ENCODE assay signal across 8 cellular contexts in genomic region chr1:3796215-3797193, GRCh38. TPM values are rescaled to one million over a fixed set of nuclear protein-coding genes. Genes with fewer than 3 reads are reported as not detected.
DNase-seq lines count a peak whose midpoint lies in the region; ATAC-seq and TF ChIP-seq lines count a peak whose summit lies in the region.

Gene LRRC47 (minus strand): TSS chr1:3796498. CDS start chr1:3796476, 22 bp downstream.

- H3K9me3 Mint-ChIP-seq in type B pancreatic cell: no peaks in the 10 kb centered on the region

- no peaks in the 10 kb centered on the region for H3K36me3 Mint-ChIP-seq in type B pancreatic cell

- H3K36me3 ChIP-seq in adrenal gland (replicated peaks in 1 of 2) (no peaks in the 10 kb centered on the region), heart left ventricle (peaks cover 0 to 14% (median 0%) of the 10 kb centered on the region in 9 donors)

- no peak for TF ChIP-seq CTCF in GM12875 (IDR thresholded peaks at IDR 0.05; ENCODE audit: borderline replicate concordance, insufficient read depth, low read depth, low read length)
- TF ChIP-seq CTCF in adrenal gland (IDR thresholded peaks at IDR 0.05): peak in 3 of 6 experiments; percentile 2 to 16 (median 11)
- TF ChIP-seq CTCF in heart left ventricle (IDR thresholded peaks at IDR 0.05): peak in 4 of 12 donors; percentile 10 to 39 (median 24)
- TF ChIP-seq CTCF in type B pancreatic cell (conservative IDR thresholded peaks at IDR 0.05): peak; percentile 16

- 4 to 10% (median 6%) methylated on average over 29 to 63 of the region's 63 CpGs for WGBS in adrenal gland, 4 donors
- 4 to 7% (median 5%) methylated on average over 52 to 63 of the region's 63 CpGs for WGBS in heart left ventricle, 4 donors

- peak; percentile 44 to 79 for TF ChIP-seq POLR2A in adrenal gland (IDR thresholded peaks at IDR 0.05)
- TF ChIP-seq POLR2A in heart left ventricle (IDR thresholded peaks at IDR 0.05): peak in 1 of 2 donors; percentile 84

- H3K4me3 Mint-ChIP-seq in type B pancreatic cell: peak within 1 kb of the TSS; percentile 97

- H3K27me3 Mint-ChIP-seq in type B pancreatic cell: peaks cover 10% of the 10 kb centered on the region

- H3K27ac Mint-ChIP-seq in type B pancreatic cell: peak within 1 kb of the TSS; percentile 88

- peaks cover 24% of the 10 kb centered on the region for H3K4me1 Mint-ChIP-seq in type B pancreatic cell (ENCODE audit: unreplicated experiment)

- H3K9me3 ChIP-seq in adrenal gland (replicated peaks in 1 of 3) (no peaks in the 10 kb centered on the region), heart left ventricle (no peaks in the 10 kb centered on the region)

- intact Hi-C loops in T-helper 1 cell treated with Interleukin-12 subunit alpha and Interleukin-12 subunit beta and Interleukin-4 antibody, amounts not matched to agents 30 ng/mL and 1 ng/mL, for 36 hours (cut with micrococcal nuclease): loop anchor here (1.0 kb wide), 7 partner anchors 20 to 172 kb away; partner anchors contain the start of genes C1orf174, CEP104, DFFB and SMIM1
- intact Hi-C loops in adrenal gland (cut with DNase I): loop anchor here in 1 of 2 donors (10.0 kb wide), 1 partner anchor 52 kb away; no protein-coding TSS in a partner anchor
- intact Hi-C loops in heart left ventricle (cut with DNase I): no loop called here
- intact Hi-C loops in posterior cingulate gyrus (cut with DNase I): no loop called here

- DNase-seq in NCI-H1417 (lab: John Stamatoyannopoulos, UW) (peak; percentile 78 to 93 (median 89)), adrenal gland (peak; percentile 93 to 96 (median 95)), heart left ventricle (peak; percentile 94 to 97 (median 96)), posterior cingulate gyrus (peak; percentile 92 to 99 (median 96)), type B pancreatic cell (ENCODE audit: extremely low spot score, unreplicated experiment) (peak; percentile 90)

- H3K4me1 ChIP-seq in adrenal gland (replicated peaks in 1 of 2) (peaks cover 25 to 36% of the 10 kb centered on the region in 2 donors), heart left ventricle (peaks cover 11 to 45% (median 30%) of the 10 kb centered on the region in 12 donors)

- H3K27me3 ChIP-seq in adrenal gland (no peaks in the 10 kb centered on the region), heart left ventricle (no peaks in the 10 kb centered on the region)

- peak within 1 kb of the TSS; percentile 64 for H3K4me3 ChIP-seq in GM12875 (ENCODE audit: low read depth, low read length)
- H3K4me3 ChIP-seq in adrenal gland: peak within 1 kb of the TSS; percentile 70 to 100 (median 84)
- peak within 1 kb of the TSS; percentile 68 to 98 (median 93) for H3K4me3 ChIP-seq in heart left ventricle

- ATAC-seq in HG02678 (IDR thresholded peaks at IDR 0.05; ENCODE audit: unreplicated experiment) (peak; percentile 98), heart left ventricle (peak; percentile 100)

- H3K27ac ChIP-seq in adrenal gland (peak within 1 kb of the TSS in 4 of 5 donors; percentile 65 to 90 (median 67)), heart left ventricle (peak within 1 kb of the TSS in 11 of 12 donors; percentile 54 to 89 (median 72))

RNA-seq across cellular contexts. Expression of gene LRRC47, which starts in this region (rescaled TPM):
- total RNA-seq in T-helper 1 cell treated with Interleukin-12 subunit alpha and Interleukin-12 subunit beta and Interleukin-4 antibody, amounts not matched to agents 30 ng/mL and 1 ng/mL, for 36 hours: 42.6 and 43.5 TPM in 2 replicates
- 10 to 100 TPM; 36.2 to 58.3 (median 48.5) TPM for total RNA-seq in adrenal gland
- 10 to 100 TPM; 16.9 to 46.1 (median 17.5) TPM for polyA plus RNA-seq in adrenal gland
- 10 to 100 TPM; 51.3 to 85.7 (median 68.8) TPM for total RNA-seq in heart left ventricle
- polyA plus RNA-seq in heart left ventricle: 10 to 100 TPM; 18.4 to 39.2 TPM
- 53.5 and 56.5 TPM in 2 replicates for total RNA-seq in type B pancreatic cell (ENCODE audit: low replicate concordance)

Comparison
In these comparisons a context has a peak if more than half of its experiments do, and no peak if none do; other contexts are left out.
1. Peak in every context shown above with its lines: DNase-seq, ATAC-seq, H3K4me3 ChIP-seq and H3K27ac ChIP-seq.